Comparison of ENCODE assay signal across 26 cellular contexts in genomic region chr9:746661-747434, GRCh38.
DNase-seq lines count a peak whose midpoint lies in the region; ATAC-seq, FAIRE-seq and TF ChIP-seq lines count a peak whose summit lies in the region.
"Had no signal": no experiment of that assay in that cellular context is flagged by ENCODE, and none has a peak within 500 bp of the region (broad histone marks: within the 10 kb centered on the region; RNA-seq: fewer than 3 reads in every experiment).

No MANE protein-coding gene starts in this region.

- no peaks in the 10 kb centered on the region for H3K9me3 ChIP-seq in keratinocyte (ENCODE audit: control insufficient read depth, low read depth, low read length)
- no peaks in the 10 kb centered on the region for H3K9me3 ChIP-seq in effector memory CD4-positive, alpha-beta T cell (ENCODE audit: control insufficient read depth, low read length)
- H3K9me3 ChIP-seq: suprapubic skin had no signal

- dilution Hi-C loops in keratinocyte (cut with MboI; ENCODE audit: extremely low pct_ligation_motif_present, low sequenced_read_pairs), result no loop called here

- peak; percentile 52 for FAIRE-seq in keratinocyte (lab: Jason Lieb, UNC)
- FAIRE-seq: A204.1, endothelial cell of umbilical vein had no signal

- no peak for DNase-seq in T-helper 2 cell treated with Interferon-gamma antibody and Interleukin-4, amounts not matched to agents 5 μg/mL and 100 μg/mL, for 36 hours (ENCODE audit: low spot score)
- DNase-seq in T-helper 2 cell (no peak), keratinocyte (ENCODE audit: low read depth, low spot score) (peak; percentile 26), type B pancreatic cell (ENCODE audit: extremely low spot score, unreplicated experiment) (no peak)
- no peak for DNase-seq in activated T-helper 2 cell treated with anti-CD3 and anti-CD28 coated beads, Interferon-gamma antibody, Interleukin-2, Interleukin-4, amounts not matched to agents 10 μg/mL and 5 μg/mL and 100 μg/mL, durations not matched to agents 14 hours and 24 hours and 36 hours (ENCODE audit: low spot score)
- DNase-seq in activated CD4-positive, alpha-beta T cell treated with anti-CD3 and anti-CD28 coated beads, Interleukin-2, amount 10 ng/mL, durations not matched to agents 7 days and 5 days, result no peak
- no peak for DNase-seq in effector memory CD4-positive, alpha-beta T cell
- DNase-seq: activated CD4-positive, alpha-beta T cell treated with anti-CD3 and anti-CD28 coated beads, Interleukin-2, amount 50 U/mL, for 4 hours; activated naive CD4-positive, alpha-beta T cell treated with anti-CD3 and anti-CD28 coated beads, Interleukin-2, amount 50 U/mL, for 16 hours; AML-193; DMS153; GDM1; GM23248; Karpas-422; left colon; naive B cell; NCI-H1048; NCI-H187 treated with DMSO at 0.1 percent for 48 hours; NCI-H526 treated with DMSO at 0.1 percent for 48 hours; T-helper 17 cell had no signal

- peaks cover 32 to 50% of the 10 kb centered on the region in 2 experiments for H3K36me3 ChIP-seq in keratinocyte (ENCODE audit: control insufficient read depth in 2 of 2, extremely low read depth in 1 of 2, insufficient read depth in 2 of 2, low read length in 2 of 2)
- H3K36me3 ChIP-seq in effector memory CD4-positive, alpha-beta T cell (ENCODE audit: control insufficient read depth, insufficient read depth, low read length), result peaks cover 5% of the 10 kb centered on the region

- peak overlapping the region; percentile 76 for H3K4me3 Mint-ChIP-seq in T-helper 2 cell treated with Interferon-gamma antibody and Interleukin-4, amounts not matched to agents 5 μg/mL and 100 μg/mL, for 36 hours
- peak overlapping the region; percentile 19 for H3K4me3 Mint-ChIP-seq in activated T-helper 2 cell treated with anti-CD3 and anti-CD28 coated beads, Interferon-gamma antibody, Interleukin-2, Interleukin-4, amounts not matched to agents 10 μg/mL and 5 μg/mL and 100 μg/mL, durations not matched to agents 14 hours and 24 hours and 36 hours (ENCODE audit: low read depth)
- H3K4me3 Mint-ChIP-seq in type B pancreatic cell, result no peak overlapping the region
- H3K4me3 Mint-ChIP-seq in activated CD4-positive, alpha-beta T cell treated with anti-CD3 and anti-CD28 coated beads, Interleukin-2, amount 10 ng/mL, durations not matched to agents 7 days and 5 days, result no peak overlapping the region
- H3K4me3 Mint-ChIP-seq: activated T-helper 1 cell treated with anti-CD3 and anti-CD28 coated beads, Interleukin-12 subunit alpha, Interleukin-12 subunit beta, Interleukin-2, Interleukin-4 antibody, amounts not matched to agents 30 ng/mL and 10 ng/mL and 1 ng/mL, durations not matched to agents 14 hours and 24 hours and 36 hours; naive B cell had no signal

- H3K9ac ChIP-seq in keratinocyte (ENCODE audit: control insufficient read depth, extremely low read depth, insufficient read depth, low read length), result no peak overlapping the region
- H3K9ac ChIP-seq: GM23248 had no signal

- intact Hi-C loops in activated T-helper 2 cell treated with anti-CD3 and anti-CD28 coated beads, Interferon-gamma antibody, Interleukin-2, Interleukin-4, amounts not matched to agents 10 μg/mL and 5 μg/mL and 100 μg/mL, durations not matched to agents 14 hours and 24 hours and 36 hours (cut with micrococcal nuclease), result no loop called here

- POLR2A ChIA-PET in activated CD4-positive, alpha-beta T cell treated with anti-CD3 and anti-CD28 coated beads, Interleukin-2, amount 10 ng/mL, durations not matched to agents 7 days and 5 days (lab: Charles Lee), result no interaction called here

- TF ChIP-seq CTCF in keratinocyte (optimal IDR thresholded peaks at IDR 0.05 in 1 of 3, IDR thresholded peaks at IDR 0.05 in 1 of 3, conservative IDR thresholded peaks at IDR 0.05 in 1 of 3; ENCODE audit: extremely low read depth in 1 of 3, insufficient read depth in 2 of 3, low read length in 3 of 3), result no peak
- no peak for TF ChIP-seq CTCF in type B pancreatic cell (conservative IDR thresholded peaks at IDR 0.05)

- no peaks in the 10 kb centered on the region for H3K27me3 Mint-ChIP-seq in T-helper 2 cell treated with Interferon-gamma antibody and Interleukin-4, amounts not matched to agents 5 μg/mL and 100 μg/mL, for 36 hours (ENCODE audit: low read depth)
- no peaks in the 10 kb centered on the region for H3K27me3 Mint-ChIP-seq in activated T-helper 2 cell treated with anti-CD3 and anti-CD28 coated beads, Interferon-gamma antibody, Interleukin-2, Interleukin-4, amounts not matched to agents 10 μg/mL and 5 μg/mL and 100 μg/mL, durations not matched to agents 14 hours and 24 hours and 36 hours (ENCODE audit: low read depth)
- no peaks in the 10 kb centered on the region for H3K27me3 Mint-ChIP-seq in type B pancreatic cell
- peaks cover 9% of the 10 kb centered on the region for H3K27me3 Mint-ChIP-seq in activated CD4-positive, alpha-beta T cell treated with anti-CD3 and anti-CD28 coated beads, Interleukin-2, amount 10 ng/mL, durations not matched to agents 7 days and 5 days
- H3K27me3 Mint-ChIP-seq: naive B cell, T-helper 17 cell had no signal

- H3K27ac ChIP-seq in keratinocyte (ENCODE audit: control insufficient read depth, insufficient read depth, low read length), result peak overlapping the region; percentile 99
- H3K27ac ChIP-seq in effector memory CD4-positive, alpha-beta T cell (ENCODE audit: insufficient read depth, low read length, poor library complexity, severe bottlenecking), result no peak overlapping the region
- H3K27ac ChIP-seq: GM23248, SK-N-MC, suprapubic skin had no signal

- no peaks in the 10 kb centered on the region for H3K9me1 ChIP-seq in keratinocyte (ENCODE audit: control insufficient read depth, extremely low read depth, insufficient read depth, low read length)

- H3K36me3 Mint-ChIP-seq in T-helper 2 cell treated with Interferon-gamma antibody and Interleukin-4, amounts not matched to agents 5 μg/mL and 100 μg/mL, for 36 hours (ENCODE audit: low read depth), result peaks cover 46% of the 10 kb centered on the region
- peaks cover 43% of the 10 kb centered on the region for H3K36me3 Mint-ChIP-seq in activated T-helper 2 cell treated with anti-CD3 and anti-CD28 coated beads, Interferon-gamma antibody, Interleukin-2, Interleukin-4, amounts not matched to agents 10 μg/mL and 5 μg/mL and 100 μg/mL, durations not matched to agents 14 hours and 24 hours and 36 hours (ENCODE audit: low read depth)
- peaks cover 36% of the 10 kb centered on the region for H3K36me3 Mint-ChIP-seq in type B pancreatic cell
- H3K36me3 Mint-ChIP-seq in activated CD4-positive, alpha-beta T cell treated with anti-CD3 and anti-CD28 coated beads, Interleukin-2, amount 10 ng/mL, durations not matched to agents 7 days and 5 days (ENCODE audit: low read depth), result no peaks in the 10 kb centered on the region
- H3K36me3 Mint-ChIP-seq: naive B cell had no signal

- peak overlapping the region; percentile 16 for H3K4me2 ChIP-seq in keratinocyte (ENCODE audit: control insufficient read depth, extremely low read depth, insufficient read depth, low read depth, low read length)

- H2AFZ ChIP-seq in keratinocyte (ENCODE audit: control insufficient read depth, low read length), result no peak overlapping the region
- H2AFZ ChIP-seq: GM23248 had no signal

- no peak for ATAC-seq in HG02973 (IDR thresholded peaks at IDR 0.05; ENCODE audit: unreplicated experiment)
- ATAC-seq: T-helper 17 cell had no signal

- no peaks in the 10 kb centered on the region for H3K27me3 ChIP-seq in keratinocyte (ENCODE audit: control insufficient read depth, extremely low read depth, insufficient read depth, low read length)
- no peaks in the 10 kb centered on the region for H3K27me3 ChIP-seq in effector memory CD4-positive, alpha-beta T cell (replicated peaks; ENCODE audit: control insufficient read depth, insufficient read depth, low read length, poor library complexity, severe bottlenecking)
- H3K27me3 ChIP-seq: suprapubic skin had no signal

- no peaks in the 10 kb centered on the region for H3K9me3 Mint-ChIP-seq in T-helper 2 cell treated with Interferon-gamma antibody and Interleukin-4, amounts not matched to agents 5 μg/mL and 100 μg/mL, for 36 hours
- H3K9me3 Mint-ChIP-seq in activated T-helper 2 cell treated with anti-CD3 and anti-CD28 coated beads, Interferon-gamma antibody, Interleukin-2, Interleukin-4, amounts not matched to agents 10 μg/mL and 5 μg/mL and 100 μg/mL, durations not matched to agents 14 hours and 24 hours and 36 hours, result no peaks in the 10 kb centered on the region
- no peaks in the 10 kb centered on the region for H3K9me3 Mint-ChIP-seq in type B pancreatic cell
- no peaks in the 10 kb centered on the region for H3K9me3 Mint-ChIP-seq in activated CD4-positive, alpha-beta T cell treated with anti-CD3 and anti-CD28 coated beads, Interleukin-2, amount 10 ng/mL, durations not matched to agents 7 days and 5 days
- H3K9me3 Mint-ChIP-seq: activated T-helper 1 cell treated with anti-CD3 and anti-CD28 coated beads, Interleukin-12 subunit alpha, Interleukin-12 subunit beta, Interleukin-2, Interleukin-4 antibody, amounts not matched to agents 30 ng/mL and 10 ng/mL and 1 ng/mL, durations not matched to agents 14 hours and 24 hours and 36 hours; naive B cell had no signal

- peak overlapping the region; percentile 69 for H3K27ac Mint-ChIP-seq in T-helper 2 cell treated with Interferon-gamma antibody and Interleukin-4, amounts not matched to agents 5 μg/mL and 100 μg/mL, for 36 hours
- no peak overlapping the region for H3K27ac Mint-ChIP-seq in activated T-helper 2 cell treated with anti-CD3 and anti-CD28 coated beads, Interferon-gamma antibody, Interleukin-2, Interleukin-4, amounts not matched to agents 10 μg/mL and 5 μg/mL and 100 μg/mL, durations not matched to agents 14 hours and 24 hours and 36 hours
- H3K27ac Mint-ChIP-seq in type B pancreatic cell, result peak overlapping the region; percentile 5
- H3K27ac Mint-ChIP-seq in activated CD4-positive, alpha-beta T cell treated with anti-CD3 and anti-CD28 coated beads, Interleukin-2, amount 10 ng/mL, durations not matched to agents 7 days and 5 days, result no peak overlapping the region
- H3K27ac Mint-ChIP-seq: activated T-helper 1 cell treated with anti-CD3 and anti-CD28 coated beads, Interleukin-12 subunit alpha, Interleukin-12 subunit beta, Interleukin-2, Interleukin-4 antibody, amounts not matched to agents 30 ng/mL and 10 ng/mL and 1 ng/mL, durations not matched to agents 14 hours and 24 hours and 36 hours; T-helper 17 cell had no signal

- no peak overlapping the region for H3K4me3 ChIP-seq in keratinocyte (ENCODE audit: control insufficient read depth in 2 of 3, extremely low read depth in 1 of 3, insufficient read depth in 2 of 3, low read depth in 1 of 3, low read length in 3 of 3)
- no peak overlapping the region for H3K4me3 ChIP-seq in effector memory CD4-positive, alpha-beta T cell (ENCODE audit: insufficient read depth, low read depth, low read length, poor library complexity, severe bottlenecking)
- H3K4me3 ChIP-seq: GM23248, SK-N-MC, suprapubic skin had no signal

- H3K4me1 ChIP-seq in keratinocyte (ENCODE audit: control insufficient read depth, extremely low read depth, insufficient read depth, low read length), result peaks cover 51% of the 10 kb centered on the region
- peaks cover 16% of the 10 kb centered on the region for H3K4me1 ChIP-seq in effector memory CD4-positive, alpha-beta T cell (ENCODE audit: control insufficient read depth, insufficient read depth, low read length, poor library complexity, severe bottlenecking)

- CTCF ChIA-PET in activated CD4-positive, alpha-beta T cell treated with anti-CD3 and anti-CD28 coated beads, Interleukin-2, amount 10 ng/mL, durations not matched to agents 7 days and 5 days (lab: Charles Lee), result interaction anchor here (1.4 to 1.9 kb wide), 4 partner anchors 9 to 36 kb away, joined by 3 to 5 read pairs (median 4); no protein-coding TSS in a partner anchor

- H3K4me1 Mint-ChIP-seq in T-helper 2 cell treated with Interferon-gamma antibody and Interleukin-4, amounts not matched to agents 5 μg/mL and 100 μg/mL, for 36 hours (ENCODE audit: low read depth), result peaks cover 58% of the 10 kb centered on the region
- peaks cover 58% of the 10 kb centered on the region for H3K4me1 Mint-ChIP-seq in activated T-helper 2 cell treated with anti-CD3 and anti-CD28 coated beads, Interferon-gamma antibody, Interleukin-2, Interleukin-4, amounts not matched to agents 10 μg/mL and 5 μg/mL and 100 μg/mL, durations not matched to agents 14 hours and 24 hours and 36 hours (ENCODE audit: low read depth)
- peaks cover 9% of the 10 kb centered on the region for H3K4me1 Mint-ChIP-seq in type B pancreatic cell (ENCODE audit: unreplicated experiment)
- H3K4me1 Mint-ChIP-seq in activated CD4-positive, alpha-beta T cell treated with anti-CD3 and anti-CD28 coated beads, Interleukin-2, amount 10 ng/mL, durations not matched to agents 7 days and 5 days, result peaks cover 47% of the 10 kb centered on the region

- H4K20me1 ChIP-seq in keratinocyte (ENCODE audit: control insufficient read depth, extremely low read depth, insufficient read depth, low read length), result no peaks in the 10 kb centered on the region

- no peaks in the 10 kb centered on the region for H3K79me2 ChIP-seq in keratinocyte (ENCODE audit: control insufficient read depth, insufficient read depth, low read length)

Comparison
In these comparisons a context has a peak if more than half of its experiments do, and no peak if none do; other contexts are left out.
1. H3K27ac Mint-ChIP-seq: peak in T-helper 2 cell treated with Interferon-gamma antibody and Interleukin-4, amounts not matched to agents 5 μg/mL and 100 μg/mL, for 36 hours (single experiment) and type B pancreatic cell (single experiment); none in activated T-helper 2 cell treated with anti-CD3 and anti-CD28 coated beads, Interferon-gamma antibody, Interleukin-2, Interleukin-4, amounts not matched to agents 10 μg/mL and 5 μg/mL and 100 μg/mL, durations not matched to agents 14 hours and 24 hours and 36 hours (single experiment) and activated CD4-positive, alpha-beta T cell treated with anti-CD3 and anti-CD28 coated beads, Interleukin-2, amount 10 ng/mL, durations not matched to agents 7 days and 5 days (single experiment).
2. H3K4me3 Mint-ChIP-seq: peak in T-helper 2 cell treated with Interferon-gamma antibody and Interleukin-4, amounts not matched to agents 5 μg/mL and 100 μg/mL, for 36 hours (single experiment) and activated T-helper 2 cell treated with anti-CD3 and anti-CD28 coated beads, Interferon-gamma antibody, Interleukin-2, Interleukin-4, amounts not matched to agents 10 μg/mL and 5 μg/mL and 100 μg/mL, durations not matched to agents 14 hours and 24 hours and 36 hours (single experiment); none in type B pancreatic cell (single experiment) and activated CD4-positive, alpha-beta T cell treated with anti-CD3 and anti-CD28 coated beads, Interleukin-2, amount 10 ng/mL, durations not matched to agents 7 days and 5 days (single experiment).